Comparison of ENCODE assay signal across 15 cellular contexts in the genomic region with DNA sequence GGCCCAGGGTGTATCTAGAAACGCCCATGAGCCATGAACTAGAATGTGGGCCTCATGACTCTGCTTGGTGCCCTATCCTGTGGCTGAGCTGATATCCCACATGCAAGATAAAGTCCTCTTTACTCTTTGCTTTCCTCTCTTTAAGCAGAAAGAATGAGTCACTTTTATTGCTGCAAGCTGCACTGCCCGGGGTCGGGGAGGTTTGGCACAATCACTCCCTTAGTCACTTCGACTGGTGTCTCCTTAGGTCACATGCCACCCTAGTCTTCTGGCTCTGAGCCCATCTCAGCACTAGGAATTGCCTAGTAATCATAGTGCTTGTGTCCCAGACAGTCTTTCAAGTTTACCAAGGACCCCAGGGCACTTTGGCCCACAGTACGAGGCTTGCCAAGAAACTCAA.
DNase-seq lines count a peak whose midpoint lies in the region; ATAC-seq, FAIRE-seq and TF ChIP-seq lines count a peak whose summit lies in the region.
"Had no signal": no experiment of that assay in that cellular context is flagged by ENCODE, and none has a peak within 500 bp of the region (broad histone marks: within the 10 kb centered on the region; RNA-seq: fewer than 3 reads in every experiment).

No MANE protein-coding gene starts in this region.

- no peaks in the 10 kb centered on the region for H3K36me3 ChIP-seq in kidney epithelial cell (ENCODE audit: control insufficient read depth, insufficient read depth, low read length)

- no peak for FAIRE-seq in HTR-8/SVneo (lab: Jason Lieb, UNC)

- TF ChIP-seq CTCF in kidney epithelial cell (IDR thresholded peaks at IDR 0.05; ENCODE audit: insufficient read depth, low read length, poor library complexity, severe bottlenecking) = no peak

- peak; percentile 19 for DNase-seq in COLO829 (ENCODE audit: low spot score)
- peak; percentile 0 for DNase-seq in HTR-8/SVneo (ENCODE audit: insufficient read length, low spot score)
- DNase-seq in SW480 (ENCODE audit: low spot score) = peak; percentile 44
- peak; percentile 16 for DNase-seq in kidney epithelial cell (ENCODE audit: low read depth)
- DNase-seq in DMS153 treated with DMSO at 0.1 percent for 48 hours (lab: John Stamatoyannopoulos, UW; ENCODE audit: unreplicated experiment) = no peak
- no peak for DNase-seq in effector CD8-positive, alpha-beta T cell (lab: John Stamatoyannopoulos, UW)
- no peak for DNase-seq in superior temporal gyrus (ENCODE audit: extremely low spot score)
- DNase-seq: activated CD8-positive, alpha-beta T cell treated with anti-CD3 and anti-CD28 coated beads for 36 hours; activated effector memory CD4-positive, alpha-beta T cell treated with Interleukin-2 at 50 U/mL for 16 hours; DMS153; effector CD4-positive, alpha-beta T cell; NCI-H187; NCI-H748 treated with DMSO at 0.1 percent for 48 hours; SHP77 treated with DMSO at 0.1 percent for 48 hours had no signal

- no peak for ATAC-seq in GM18511 (IDR thresholded peaks at IDR 0.05; ENCODE audit: unreplicated experiment)
- ATAC-seq: activated CD8-positive, alpha-beta T cell treated with anti-CD3 and anti-CD28 coated beads for 36 hours had no signal

- no peaks in the 10 kb centered on the region for H3K27me3 ChIP-seq in kidney epithelial cell (ENCODE audit: control insufficient read depth, insufficient read depth, low read length)

- H3K4me3 ChIP-seq in kidney epithelial cell (ENCODE audit: low read depth, low read length) = no peak overlapping the region

Comparison
In these comparisons a context has a peak if more than half of its experiments do, and no peak if none do; other contexts are left out.
1. DNase-seq: peak in COLO829 (single experiment), HTR-8/SVneo (single experiment), SW480 (single experiment) and kidney epithelial cell (single experiment); none in DMS153 treated with DMSO at 0.1 percent for 48 hours (single experiment), effector CD8-positive, alpha-beta T cell (single experiment) and superior temporal gyrus (single experiment).